In genomic region chr2:229562472-229563127, GRCh38 we compare ENCODE assay signal across 26 cellular contexts.
A peak's percentile ranks its signal among the peaks of the same experiment; 100 is the strongest.
DNase-seq lines count a peak whose midpoint lies in the region; ATAC-seq, FAIRE-seq and TF ChIP-seq lines count a peak whose summit lies in the region.
"Had no signal": no experiment of that assay in that cellular context is flagged by ENCODE, and none has a peak within 500 bp of the region (broad histone marks: within the 10 kb centered on the region; RNA-seq: fewer than 3 reads in every experiment).

No MANE protein-coding gene starts in this region.

- POLR2A ChIA-PET in HepG2 (lab: Yijun Ruan, JAX): no interaction called here
- POLR2A ChIA-PET in CD8-positive, alpha-beta memory T cell (lab: Charles Lee): no interaction called here

- H3K27me3 Mint-ChIP-seq in CD8-positive, alpha-beta memory T cell: peaks cover 0 to 5% of the 10 kb centered on the region in 2 donors

- H3K9me3 ChIP-seq in HepG2 (ENCODE audit: low read length) (peaks cover 15% of the 10 kb centered on the region), right lobe of liver (no peaks in the 10 kb centered on the region)
- no peaks in the 10 kb centered on the region for H3K9me3 ChIP-seq in CD8-positive, alpha-beta memory T cell (ENCODE audit: low read length)
- H3K9me3 ChIP-seq: BLaER1 had no signal

- DNase-seq in HepG2 (ENCODE audit: low spot score) (no peak), right lobe of liver (no peak), SK-MEL-5 (ENCODE audit: low read depth, low spot score) (peak; percentile 32), epithelial cell of proximal tubule (ENCODE audit: low read depth) (no peak), Right ventricle myocardium superior (no peak), ACHN (no peak)
- no peak for DNase-seq in CD8-positive, alpha-beta memory T cell
- DNase-seq: 8988T; CD4-positive, CD25-positive, alpha-beta regulatory T cell; GDM1; GOT3; KBM-7; MV-4-11; NCI-H1105 treated with DMSO at 0.1 percent for 48 hours; NCI-H2029; NCI-H446; NCI-H524 treated with DMSO at 0.1 percent for 48 hours; NCI-H82; NK-92 treated with Interleukin-12 subunit alpha and Interleukin-12 subunit beta, amount 100 ng/mL, for 24 hours; SHP77 treated with DMSO at 0.1 percent for 48 hours had no signal

- no peak for TF ChIP-seq RAD21 in HepG2 (CRISPR knock-in tag; IDR thresholded peaks at IDR 0.05)

- intact Hi-C loops in HepG2 (cut with micrococcal nuclease; ENCODE audit: unreplicated experiment) (no loop called here), right lobe of liver (cut with DNase I) (no loop called here), Right ventricle myocardium superior (cut with DNase I) (no loop called here)

- in situ Hi-C loops in HepG2 (cut with HindIII; ENCODE audit: extremely low pct_ligation_motif_present, low pct_unique_long_range_greater_than_20kb) (no loop called here), SK-MEL-5 (cut with HindIII; ENCODE audit: low pct_unique_long_range_greater_than_20kb, low sequenced_read_pairs) (no loop called here), ACHN (cut with HindIII; ENCODE audit: low pct_ligation_motif_present, low pct_unique_long_range_greater_than_20kb, low sequenced_read_pairs) (no loop called here)

- H2AFZ ChIP-seq in HepG2 (ENCODE audit: low read length): no peak overlapping the region

- H3K36me3 ChIP-seq in HepG2 (replicated peaks in 1 of 2; ENCODE audit: control insufficient read depth in 1 of 2, insufficient read depth in 2 of 2, low read length in 2 of 2) (no peaks in the 10 kb centered on the region), right lobe of liver (no peaks in the 10 kb centered on the region)
- no peaks in the 10 kb centered on the region for H3K36me3 ChIP-seq in CD8-positive, alpha-beta memory T cell (ENCODE audit: insufficient read depth, low read length)
- H3K36me3 ChIP-seq: BLaER1 had no signal

- CTCF ChIA-PET in HepG2 (lab: Yijun Ruan, JAX; ENCODE audit: low intra/inter-chr PET ratio, low total read pairs): no interaction called here
- CTCF ChIA-PET in CD8-positive, alpha-beta memory T cell (lab: Charles Lee): no interaction called here

- WGBS in HepG2 (ENCODE audit: low lambda C conversion rate): 4% methylated on average over 1 of the region's 1 CpG
- WGBS in right lobe of liver (ENCODE audit: insufficient coverage, low coverage, low lambda C conversion rate, missing lambda C conversion rate): 24% methylated on average over 1 of the region's 1 CpG

- TF ChIP-seq POLR2A in HepG2 (IDR thresholded peaks at IDR 0.05; ENCODE audit: insufficient read depth in 1 of 2, low read depth in 2 of 2, low read length in 2 of 2) (no peak), right lobe of liver (IDR thresholded peaks at IDR 0.05) (no peak)

- no peak for ATAC-seq in HepG2
- ATAC-seq in right lobe of liver: no peak
- no peak for ATAC-seq in Right ventricle myocardium superior (ENCODE audit: poor library complexity)
- ATAC-seq: GM12878, Panc1 had no signal

- H3K4me3 Mint-ChIP-seq in CD8-positive, alpha-beta memory T cell: no peak overlapping the region
- H3K4me3 Mint-ChIP-seq: CD4-positive, CD25-positive, alpha-beta regulatory T cell had no signal

- no TSS peak for BruUV-seq in HepG2 (replicated peaks; lab: Mats Ljungman, UMichigan)

- H3K27ac ChIP-seq in HepG2 (ENCODE audit: extremely low read length, insufficient read depth, low read length) (no peak overlapping the region), right lobe of liver (no peak overlapping the region)
- no peak overlapping the region for H3K27ac ChIP-seq in CD8-positive, alpha-beta memory T cell (ENCODE audit: low read depth, low read length)
- H3K27ac ChIP-seq: BLaER1, RWPE1, SK-N-MC had no signal

- H3K27me3 ChIP-seq in HepG2 (ENCODE audit: control insufficient read depth in 1 of 2, insufficient read depth in 2 of 2, low read length in 2 of 2) (no peaks in the 10 kb centered on the region), right lobe of liver (no peaks in the 10 kb centered on the region)
- H3K27me3 ChIP-seq in CD8-positive, alpha-beta memory T cell (ENCODE audit: insufficient read depth, low read length, poor library complexity, severe bottlenecking): no peaks in the 10 kb centered on the region
- H3K27me3 ChIP-seq: BLaER1 had no signal

- no peaks in the 10 kb centered on the region for H3K4me1 ChIP-seq in HepG2 (ENCODE audit: insufficient read depth, low read length)
- no peaks in the 10 kb centered on the region for H3K4me1 ChIP-seq in right lobe of liver
- no peaks in the 10 kb centered on the region for H3K4me1 ChIP-seq in CD8-positive, alpha-beta memory T cell (ENCODE audit: insufficient read depth, low read length)
- H3K4me1 ChIP-seq: BLaER1 had no signal

- no peaks in the 10 kb centered on the region for H3K36me3 Mint-ChIP-seq in CD8-positive, alpha-beta memory T cell
- H3K36me3 Mint-ChIP-seq: CD4-positive, CD25-positive, alpha-beta regulatory T cell had no signal

- H3K9me3 Mint-ChIP-seq in CD8-positive, alpha-beta memory T cell: peaks cover 0 to 2% (median 0%) of the 10 kb centered on the region in 5 donors

- TF ChIP-seq EP300 in HepG2 (IDR thresholded peaks at IDR 0.05; ENCODE audit: low read depth in 2 of 2, low read length in 2 of 2) (no peak), HepG2 (CRISPR knock-in tag; IDR thresholded peaks at IDR 0.05; ENCODE audit: borderline replicate concordance) (no peak)

- H3K4me1 Mint-ChIP-seq in CD8-positive, alpha-beta memory T cell: no peaks in the 10 kb centered on the region
- H3K4me1 Mint-ChIP-seq: CD4-positive, CD25-positive, alpha-beta regulatory T cell had no signal

- TF ChIP-seq CTCF in HepG2 (CRISPR knock-in tag; IDR thresholded peaks at IDR 0.05) (no peak), right lobe of liver (IDR thresholded peaks at IDR 0.05) (no peak), epithelial cell of proximal tubule (conservative IDR thresholded peaks at IDR 0.05; ENCODE audit: low read depth, low read length) (peak; percentile 16)

- no peaks in the 10 kb centered on the region for H4K20me1 ChIP-seq in HepG2 (ENCODE audit: insufficient read depth, low read length)
- H4K20me1 ChIP-seq: BLaER1 had no signal

- H3K4me2 ChIP-seq in HepG2 (ENCODE audit: low read depth, low read length): no peak overlapping the region
- H3K4me2 ChIP-seq: BLaER1 had no signal

- no peak for FAIRE-seq in HepG2 (lab: Jason Lieb, UNC)
- FAIRE-seq: D721Med, GM12878 had no signal

- no peak overlapping the region for H3K27ac Mint-ChIP-seq in CD8-positive, alpha-beta memory T cell
- H3K27ac Mint-ChIP-seq: CD4-positive, CD25-positive, alpha-beta regulatory T cell had no signal

- H3K79me2 ChIP-seq in HepG2 (ENCODE audit: insufficient read depth, low read length): no peaks in the 10 kb centered on the region

- H3K4me3 ChIP-seq in HepG2 (replicated peaks in 1 of 3; ENCODE audit: insufficient read depth in 1 of 3, low read depth in 2 of 3, low read length in 3 of 3) (no peak overlapping the region), right lobe of liver (no peak overlapping the region), epithelial cell of proximal tubule (ENCODE audit: low read depth, low read length) (no peak overlapping the region)
- no peak overlapping the region for H3K4me3 ChIP-seq in CD8-positive, alpha-beta memory T cell (ENCODE audit: low read length)
- H3K4me3 ChIP-seq: BLaER1, GM12878, SK-N-MC had no signal

- H3K9ac ChIP-seq in HepG2 (ENCODE audit: insufficient read depth, low read depth, low read length): no peak overlapping the region
- H3K9ac ChIP-seq: BLaER1 had no signal
